In the genomic region with DNA sequence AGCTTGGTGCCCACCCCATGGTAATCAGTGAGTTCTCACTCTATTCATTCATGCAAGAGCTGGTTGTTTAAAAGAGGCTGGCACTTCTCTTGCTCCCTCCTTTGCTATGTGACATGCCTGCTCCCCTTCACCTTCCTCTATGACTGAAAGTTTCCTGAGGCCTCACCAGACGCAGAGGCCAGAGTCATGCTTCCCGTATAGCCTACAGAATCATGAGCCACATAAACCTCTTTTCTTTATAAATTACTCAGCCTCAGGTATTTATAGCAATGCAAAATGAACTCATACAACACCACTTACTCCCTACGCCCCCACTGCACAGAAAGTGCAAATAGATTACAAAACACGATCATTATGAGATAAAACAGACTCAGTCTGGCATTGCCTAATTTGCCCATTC, we compare ENCODE assay signal across 21 cellular contexts. TPM values are rescaled to one million over a fixed set of nuclear protein-coding genes. Genes with fewer than 3 reads are reported as not detected.
A peak's percentile ranks its signal among the peaks of the same experiment; 100 is the strongest.
DNase-seq lines count a peak whose midpoint lies in the region; ATAC-seq and TF ChIP-seq lines count a peak whose summit lies in the region.
"Had no signal": no experiment of that assay in that cellular context is flagged by ENCODE, and none has a peak within 500 bp of the region (broad histone marks: within the 10 kb centered on the region; RNA-seq: fewer than 3 reads in every experiment).

No MANE protein-coding gene starts in this region.

- H3K4me3 ChIP-seq in fibroblast of villous mesenchyme (ENCODE audit: low read depth, low read length) = no peak overlapping the region
- H3K4me3 ChIP-seq in gastrocnemius medialis = no peak overlapping the region
- H3K4me3 ChIP-seq: BLaER1 treated with 17β-estradiol and CSF1 and Interleukin-3, amounts not matched to agents 10 nM and 100 nM; HAP-1 had no signal

- H3K4me1 Mint-ChIP-seq in activated CD4-positive, alpha-beta T cell treated with anti-CD3 and anti-CD28 coated beads for 36 hours = no peaks in the 10 kb centered on the region
- H3K4me1 Mint-ChIP-seq in mesothelial cell of epicardium = no peaks in the 10 kb centered on the region
- H3K4me1 Mint-ChIP-seq: CD14-positive monocyte; CD8-positive, alpha-beta memory T cell had no signal

- DNase-seq in activated CD4-positive, alpha-beta T cell treated with anti-CD3 and anti-CD28 coated beads for 36 hours = peak; percentile 4
- DNase-seq in activated CD4-positive, alpha-beta T cell treated with anti-CD3 and anti-CD28 coated beads, Interleukin-2, amount 50 U/mL, for 48 hours = no peak
- DNase-seq in Ammon's horn (ENCODE audit: low spot score) (peak; percentile 28), amniotic epithelial cell (ENCODE audit: low read depth) (peak; percentile 9), fibroblast of villous mesenchyme (ENCODE audit: low read depth) (peak; percentile 3), gastrocnemius medialis (no peak), T1000 (lab: John Stamatoyannopoulos, UW) (no peak), mesothelial cell of epicardium (ENCODE audit: low spot score in 2 of 2, unreplicated experiment in 2 of 2) (no peak)
- DNase-seq: BE2C; CD4-positive, alpha-beta T cell; CD8-positive, alpha-beta memory T cell; DMS 273 treated with DMSO at 0.1 percent for 48 hours; DMS79; EL; GDM1; GOT3; HFFc6 had no signal

- H3K9me3 ChIP-seq in gastrocnemius medialis = no peaks in the 10 kb centered on the region
- H3K9me3 ChIP-seq: BE2C, HAP-1 had no signal

- intact Hi-C loops in activated CD4-positive, alpha-beta T cell treated with anti-CD3 and anti-CD28 coated beads for 36 hours (cut with DNase I, micrococcal nuclease) = no loop called here
- intact Hi-C loops in gastrocnemius medialis (cut with DNase I; ENCODE audit: low total_unique reads) = no loop called here

- H3K36me3 ChIP-seq in gastrocnemius medialis = no peaks in the 10 kb centered on the region
- H3K36me3 ChIP-seq: BE2C; BLaER1 treated with 17β-estradiol and CSF1 and Interleukin-3, amounts not matched to agents 10 nM and 100 nM; HAP-1 had no signal

- H3K36me3 Mint-ChIP-seq in activated CD4-positive, alpha-beta T cell treated with anti-CD3 and anti-CD28 coated beads for 36 hours (ENCODE audit: low read depth) = no peaks in the 10 kb centered on the region
- H3K36me3 Mint-ChIP-seq in mesothelial cell of epicardium = no peaks in the 10 kb centered on the region
- H3K36me3 Mint-ChIP-seq: CD14-positive monocyte had no signal

- CTCF ChIA-PET in activated CD4-positive, alpha-beta T cell treated with anti-CD3 and anti-CD28 coated beads for 36 hours (lab: Charles Lee) = no interaction called here

- no peaks in the 10 kb centered on the region for H3K27me3 ChIP-seq in gastrocnemius medialis
- H3K27me3 ChIP-seq: BE2C; BLaER1 treated with 17β-estradiol and CSF1 and Interleukin-3, amounts not matched to agents 10 nM and 100 nM had no signal

- no peaks in the 10 kb centered on the region for H3K4me1 ChIP-seq in gastrocnemius medialis
- H3K4me1 ChIP-seq: BE2C; BLaER1 treated with 17β-estradiol and CSF1 and Interleukin-3, amounts not matched to agents 10 nM and 100 nM; HAP-1 had no signal

- H3K4me3 Mint-ChIP-seq in activated CD4-positive, alpha-beta T cell treated with anti-CD3 and anti-CD28 coated beads for 36 hours = no peak overlapping the region
- no peak overlapping the region for H3K4me3 Mint-ChIP-seq in mesothelial cell of epicardium
- H3K4me3 Mint-ChIP-seq: CD14-positive monocyte; CD4-positive, alpha-beta T cell; CD8-positive, alpha-beta memory T cell; HFFc6 had no signal

- no peak overlapping the region for H3K27ac ChIP-seq in gastrocnemius medialis
- H3K27ac ChIP-seq: 22Rv1; BLaER1 treated with 17β-estradiol and CSF1 and Interleukin-3, amounts not matched to agents 10 nM and 100 nM had no signal

- TF ChIP-seq CTCF in fibroblast of villous mesenchyme (IDR thresholded peaks at IDR 0.05; ENCODE audit: insufficient read depth, low read depth, low read length) = no peak
- no peak for TF ChIP-seq CTCF in gastrocnemius medialis (IDR thresholded peaks at IDR 0.05 in 4 of 5, conservative IDR thresholded peaks at IDR 0.05 in 1 of 5)
- TF ChIP-seq CTCF in mesothelial cell of epicardium (IDR thresholded peaks at IDR 0.05; ENCODE audit: unreplicated experiment) = no peak

- in situ Hi-C loops in gastrocnemius medialis (cut with MboI; ENCODE audit: low sequenced_read_pairs in 4 of 4) = no loop called here

- no peak for ATAC-seq in activated CD4-positive, alpha-beta T cell treated with anti-CD3 and anti-CD28 coated beads for 36 hours
- ATAC-seq in gastrocnemius medialis = no peak

- no peak overlapping the region for H3K27ac Mint-ChIP-seq in activated CD4-positive, alpha-beta T cell treated with anti-CD3 and anti-CD28 coated beads for 36 hours
- no peak overlapping the region for H3K27ac Mint-ChIP-seq in mesothelial cell of epicardium
- H3K27ac Mint-ChIP-seq: CD14-positive monocyte; CD4-positive, alpha-beta T cell; CD8-positive, alpha-beta memory T cell; HFFc6 had no signal

- POLR2A ChIA-PET in activated CD4-positive, alpha-beta T cell treated with anti-CD3 and anti-CD28 coated beads for 36 hours (lab: Charles Lee) = no interaction called here

- peaks cover 9% of the 10 kb centered on the region for H3K9me3 Mint-ChIP-seq in activated CD4-positive, alpha-beta T cell treated with anti-CD3 and anti-CD28 coated beads for 36 hours (ENCODE audit: low read depth)
- peaks cover 34% of the 10 kb centered on the region for H3K9me3 Mint-ChIP-seq in mesothelial cell of epicardium
- H3K9me3 Mint-ChIP-seq: HFFc6 had no signal

- H3K27me3 Mint-ChIP-seq in activated CD4-positive, alpha-beta T cell treated with anti-CD3 and anti-CD28 coated beads for 36 hours = no peaks in the 10 kb centered on the region
- peaks cover 14% of the 10 kb centered on the region for H3K27me3 Mint-ChIP-seq in mesothelial cell of epicardium (ENCODE audit: low read depth)

- no peak for TF ChIP-seq POLR2A in gastrocnemius medialis (IDR thresholded peaks at IDR 0.05)

RNA-seq across cellular contexts. Expression of a gene that starts 39.0 kb away (rescaled TPM):
- 100 to 1,000 TPM in 1 of 2 experiments, 10 to 100 TPM in 1; 78.4 to 191 TPM for total RNA-seq in activated CD4-positive, alpha-beta T cell treated with anti-CD3 and anti-CD28 coated beads for 36 hours
- total RNA-seq in fibroblast of villous mesenchyme (220 and 240 TPM in 2 replicates), gastrocnemius medialis (100 to 1,000 TPM; 133 to 292 (median 165) TPM), mesothelial cell of epicardium (106 to 110 TPM (median 107 TPM) in 3 replicates)

Comparison
In these comparisons a context has a peak if more than half of its experiments do, and no peak if none do; other contexts are left out.
1. DNase-seq: peak in activated CD4-positive, alpha-beta T cell treated with anti-CD3 and anti-CD28 coated beads for 36 hours (single experiment), Ammon's horn (single experiment), amniotic epithelial cell (single experiment) and fibroblast of villous mesenchyme (single experiment); none in activated CD4-positive, alpha-beta T cell treated with anti-CD3 and anti-CD28 coated beads, Interleukin-2, amount 50 U/mL, for 48 hours (0 of 2), gastrocnemius medialis (0 of 2), T1000 (single experiment) and mesothelial cell of epicardium (0 of 2).